In the genomic region with DNA sequence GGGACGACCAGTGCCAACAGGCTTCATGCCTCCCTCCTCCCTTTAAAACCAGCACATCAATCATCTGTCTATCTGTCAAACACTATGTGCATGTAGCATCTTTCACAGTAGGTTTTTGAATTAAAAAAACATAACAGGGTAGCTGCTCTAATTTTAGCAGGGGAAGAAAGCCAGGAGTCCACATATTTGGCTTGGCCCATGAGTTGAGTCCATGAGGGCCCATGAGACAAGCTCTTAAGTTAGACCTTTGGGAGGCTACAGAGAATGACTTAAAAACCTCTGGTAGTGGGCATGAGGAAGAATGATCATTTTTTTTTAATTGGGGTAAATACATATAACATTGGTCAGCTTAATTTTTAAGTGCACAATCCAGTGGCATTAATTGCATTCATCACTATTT, we compare ENCODE assay signal across 18 cellular contexts.
"Had no signal": no experiment of that assay in that cellular context is flagged by ENCODE, and none has a peak within 500 bp of the region (broad histone marks: within the 10 kb centered on the region; RNA-seq: fewer than 3 reads in every experiment).

No MANE protein-coding gene starts in this region.

- H3K27me3 Mint-ChIP-seq: activated CD4-positive, alpha-beta T cell treated with anti-CD3 and anti-CD28 coated beads, Interleukin-2, amount 10 ng/mL, durations not matched to agents 24 days and 14 days; activated naive CD8-positive, alpha-beta T cell had no signal

- H2AFZ ChIP-seq: parathyroid adenoma had no signal

- H3K4me3 Mint-ChIP-seq: activated CD4-positive, alpha-beta T cell treated with anti-CD3 and anti-CD28 coated beads, Interleukin-2, amount 10 ng/mL, durations not matched to agents 24 days and 14 days; activated naive CD8-positive, alpha-beta T cell had no signal

- H3K4me3 ChIP-seq: breast epithelium, esophagus muscularis mucosa, heart right ventricle, SJSA1, skin epidermis, transverse colon had no signal

- H3K9ac ChIP-seq: parathyroid adenoma had no signal

- H3K9me3 ChIP-seq: breast epithelium, esophagus muscularis mucosa, heart right ventricle, SJSA1, transverse colon had no signal

- H3K27ac ChIP-seq: esophagus muscularis mucosa, parathyroid adenoma, SJSA1, skin epidermis, transverse colon, WERI-Rb-1 had no signal

- ATAC-seq: left lobe of liver had no signal

- H3K9me3 Mint-ChIP-seq: activated CD4-positive, alpha-beta T cell treated with anti-CD3 and anti-CD28 coated beads, Interleukin-2, amount 10 ng/mL, durations not matched to agents 24 days and 14 days had no signal

- DNase-seq: activated CD4-positive, alpha-beta T cell treated with anti-CD3 and anti-CD28 coated beads, Interleukin-2, amount 10 ng/mL, durations not matched to agents 24 days and 14 days; activated CD8-positive, alpha-beta memory T cell treated with anti-CD3 and anti-CD28 coated beads for 24 hours; activated effector memory CD4-positive, alpha-beta T cell treated with Interleukin-2 at 50 U/mL for 16 hours; amygdala; foreskin fibroblast; islet precursor cell; mesenchymal stem cell; stimulated activated CD4-positive, alpha-beta T cell treated with anti-CD3 and anti-CD28 coated beads, Interleukin-4, amount 100 ng/mL, for 4 hours; transverse colon; WERI-Rb-1 had no signal

- H3K27ac Mint-ChIP-seq: activated CD4-positive, alpha-beta T cell treated with anti-CD3 and anti-CD28 coated beads, Interleukin-2, amount 10 ng/mL, durations not matched to agents 24 days and 14 days had no signal

- H3K79me2 ChIP-seq: parathyroid adenoma had no signal

- H3K36me3 ChIP-seq: breast epithelium, WERI-Rb-1 had no signal

- H3K27me3 ChIP-seq: breast epithelium, esophagus muscularis mucosa, heart right ventricle, SJSA1, transverse colon had no signal

- H3K4me1 ChIP-seq: breast epithelium, parathyroid adenoma, transverse colon had no signal
